In genomic region chr2:63993871-63994270, GRCh38 we compare ENCODE assay signal across 13 cellular contexts.
"Had no signal": no experiment of that assay in that cellular context is flagged by ENCODE, and none has a peak within 500 bp of the region (broad histone marks: within the 10 kb centered on the region; RNA-seq: fewer than 3 reads in every experiment).

No MANE protein-coding gene starts in this region.

- H3K4me1 Mint-ChIP-seq: brain had no signal

- DNase-seq: activated CD4-positive, alpha-beta T cell treated with anti-CD3 and anti-CD28 coated beads for 4 hours; activated gamma-delta T cell treated with Interleukin-2 at 50 U/mL for 16 hours; activated T-cell treated with anti-CD3 and anti-CD28 coated beads, Interleukin-2, amount 50 U/mL, for 1 hour; adrenal gland; effector memory CD4-positive, alpha-beta T cell; kidney; T1000 had no signal

- H3K4me3 Mint-ChIP-seq: brain had no signal

- H3K27me3 ChIP-seq: adrenal gland, neutrophil, tibial nerve had no signal

- H3K27me3 Mint-ChIP-seq: brain, T-cell had no signal

- H3K27ac ChIP-seq: adrenal gland, neutrophil, skin epidermis, tibial nerve, VCaP had no signal

- H3K27ac Mint-ChIP-seq: brain, T-cell had no signal

- H3K4me3 ChIP-seq: adrenal gland, skin epidermis, tibial nerve had no signal

- H3K4me1 ChIP-seq: adrenal gland, tibial nerve had no signal

- H3K9me3 ChIP-seq: adrenal gland, neutrophil had no signal

- H3K36me3 ChIP-seq: adrenal gland, neutrophil, tibial nerve had no signal
